In genomic region chr2:869357-869871, GRCh38 we compare ENCODE assay signal across 22 cellular contexts.
"Had no signal": no experiment of that assay in that cellular context is flagged by ENCODE, and none has a peak within 500 bp of the region (broad histone marks: within the 10 kb centered on the region; RNA-seq: fewer than 3 reads in every experiment).

No MANE protein-coding gene starts in this region.

- DNase-seq: activated CD4-positive, alpha-beta T cell treated with anti-CD3 and anti-CD28 coated beads for 1 hour; activated gamma-delta T cell treated with Interleukin-2 at 50 U/mL for 16 hours; activated T-cell treated with anti-CD3 and anti-CD28 coated beads, Interleukin-2, amount 50 U/mL, for 72 hours; aorta; effector memory CD8-positive, alpha-beta T cell; hypothalamus; mesenchymal stem cell; mucosa of descending colon; naive B cell; sigmoid colon; stimulated activated CD4-positive, alpha-beta T cell treated with anti-CD3 and anti-CD28 coated beads, Interleukin-15, amount 100 ng/mL, for 24 hours; transverse colon; uterus had no signal

- H3K9me3 Mint-ChIP-seq: activated naive CD4-positive, alpha-beta T cell treated with anti-CD3 and anti-CD28 coated beads, Interleukin-2, amount 50 U/mL, for 24 hours; activated T-cell treated with anti-CD3 and anti-CD28 coated beads, Interleukin-2, amount 50 U/mL, for 72 hours; effector memory CD8-positive, alpha-beta T cell; neural progenitor cell; stimulated activated memory B cell treated with anti-CD40 and anti-IgM and Interleukin-4, amounts not matched to agents 10 μg/mL and 1 μg/mL and 100 μg/mL, for 72 hours; T-cell had no signal

- H2AFZ ChIP-seq: neural progenitor cell had no signal

- H3K36me3 Mint-ChIP-seq: activated naive CD4-positive, alpha-beta T cell treated with anti-CD3 and anti-CD28 coated beads, Interleukin-2, amount 50 U/mL, for 24 hours; brain; naive B cell; neural progenitor cell; stimulated activated memory B cell treated with anti-CD40 and anti-IgM and Interleukin-4, amounts not matched to agents 10 μg/mL and 1 μg/mL and 100 μg/mL, for 72 hours; T-cell had no signal

- H3K36me3 ChIP-seq: gastroesophageal sphincter, neural progenitor cell, sigmoid colon, stomach, suprapubic skin, transverse colon, uterus had no signal

- H3K9me3 ChIP-seq: gastroesophageal sphincter, mucosa of descending colon, sigmoid colon, stomach, suprapubic skin, transverse colon, uterus had no signal

- H3K27ac Mint-ChIP-seq: activated naive CD4-positive, alpha-beta T cell treated with anti-CD3 and anti-CD28 coated beads, Interleukin-2, amount 50 U/mL, for 24 hours; activated T-cell treated with anti-CD3 and anti-CD28 coated beads, Interleukin-2, amount 50 U/mL, for 72 hours; brain; effector memory CD8-positive, alpha-beta T cell; naive B cell; neural progenitor cell; stimulated activated memory B cell treated with anti-CD40 and anti-IgM and Interleukin-4, amounts not matched to agents 10 μg/mL and 1 μg/mL and 100 μg/mL, for 72 hours; T-cell had no signal

- H3K4me2 ChIP-seq: neural progenitor cell, smooth muscle cell had no signal

- H3K27ac ChIP-seq: gastroesophageal sphincter, neural progenitor cell, sigmoid colon, stomach, suprapubic skin, transverse colon, uterus had no signal

- H3K4me1 Mint-ChIP-seq: activated naive CD4-positive, alpha-beta T cell treated with anti-CD3 and anti-CD28 coated beads, Interleukin-2, amount 50 U/mL, for 24 hours; stimulated activated memory B cell treated with anti-CD40 and anti-IgM and Interleukin-4, amounts not matched to agents 10 μg/mL and 1 μg/mL and 100 μg/mL, for 72 hours; T-cell had no signal

- H3K4me3 Mint-ChIP-seq: activated naive CD4-positive, alpha-beta T cell treated with anti-CD3 and anti-CD28 coated beads, Interleukin-2, amount 50 U/mL, for 24 hours; brain; effector memory CD8-positive, alpha-beta T cell; naive B cell; neural progenitor cell; stimulated activated memory B cell treated with anti-CD40 and anti-IgM and Interleukin-4, amounts not matched to agents 10 μg/mL and 1 μg/mL and 100 μg/mL, for 72 hours had no signal

- H3K4me1 ChIP-seq: gastroesophageal sphincter, sigmoid colon, suprapubic skin, transverse colon, uterus had no signal

- ATAC-seq: activated T-cell treated with anti-CD3 and anti-CD28 coated beads, Interleukin-2, amount 50 U/mL, for 72 hours; effector memory CD8-positive, alpha-beta T cell; gastroesophageal sphincter; mucosa of descending colon; stimulated activated memory B cell treated with anti-CD40 and anti-IgM and Interleukin-4, amounts not matched to agents 10 μg/mL and 1 μg/mL and 100 μg/mL, for 72 hours had no signal

- H3K4me3 ChIP-seq: gastroesophageal sphincter, mucosa of descending colon, neural progenitor cell, sigmoid colon, smooth muscle cell, stomach, suprapubic skin, transverse colon, uterus had no signal

- H3K9ac ChIP-seq: neural progenitor cell had no signal

- H3K27me3 ChIP-seq: neural progenitor cell, transverse colon had no signal
